In genomic region chr16:67858448-67858993, GRCh38 we compare ENCODE assay signal across 10 cellular contexts. TPM values are rescaled to one million over a fixed set of nuclear protein-coding genes. Genes with fewer than 3 reads are reported as not detected.
DNase-seq lines count a peak whose midpoint lies in the region; ATAC-seq and TF ChIP-seq lines count a peak whose summit lies in the region.
"Had no signal": no experiment of that assay in that cellular context is flagged by ENCODE, and none has a peak within 500 bp of the region (broad histone marks: within the 10 kb centered on the region; RNA-seq: fewer than 3 reads in every experiment).

No MANE protein-coding gene starts in this region.

- H3K9me3 ChIP-seq in mammary epithelial cell (replicated peaks; ENCODE audit: insufficient read depth, low read length) (no peaks in the 10 kb centered on the region), lung (ENCODE audit: control insufficient read depth in 2 of 2, insufficient read depth in 1 of 2, low read length in 1 of 2) (no peaks in the 10 kb centered on the region), tibial artery (no peaks in the 10 kb centered on the region)

- in situ Hi-C loops in mammary epithelial cell (cut with MboI; ENCODE audit: low sequenced_read_pairs in 2 of 2) = no loop called here

- no peaks in the 10 kb centered on the region for H3K27me3 Mint-ChIP-seq in T-helper 2 cell treated with Interferon-gamma antibody and Interleukin-4, amounts not matched to agents 5 μg/mL and 100 μg/mL, for 36 hours (ENCODE audit: low read depth)

- H3K27ac Mint-ChIP-seq in T-helper 2 cell treated with Interferon-gamma antibody and Interleukin-4, amounts not matched to agents 5 μg/mL and 100 μg/mL, for 36 hours = peak overlapping the region; percentile 58

- H3K27me3 ChIP-seq in mammary epithelial cell (ENCODE audit: insufficient read depth, low read length) = no peaks in the 10 kb centered on the region
- H3K27me3 ChIP-seq in lung (ENCODE audit: control insufficient read depth, insufficient read depth) = no peaks in the 10 kb centered on the region
- H3K27me3 ChIP-seq in tibial artery = no peaks in the 10 kb centered on the region

- BruUV-seq in mammary epithelial cell (replicated peaks; lab: Mats Ljungman, UMichigan) = TSS peak; percentile 42

- H3K9ac ChIP-seq in mammary epithelial cell (ENCODE audit: insufficient read depth, low read length) = peak overlapping the region; percentile 58

- H3K4me1 ChIP-seq in mammary epithelial cell (ENCODE audit: insufficient read depth, low read length) (peaks cover 39% of the 10 kb centered on the region), lung (ENCODE audit: control insufficient read depth in 2 of 2, insufficient read depth in 2 of 2, low read length in 2 of 2) (peaks cover 25 to 52% of the 10 kb centered on the region in 2 donors), tibial artery (peaks cover 17 to 78% (median 54%) of the 10 kb centered on the region in 4 donors)

- no peak for ATAC-seq in lung (ENCODE audit: insufficient read depth, low FRiP score)
- no peak for ATAC-seq in GM18907 (IDR thresholded peaks at IDR 0.05; ENCODE audit: unreplicated experiment)
- no peak for ATAC-seq in HG03159 (IDR thresholded peaks at IDR 0.05; ENCODE audit: unreplicated experiment)

- no peak for DNase-seq in T-helper 2 cell treated with Interferon-gamma antibody and Interleukin-4, amounts not matched to agents 5 μg/mL and 100 μg/mL, for 36 hours (ENCODE audit: low spot score)
- DNase-seq in T-helper 2 cell (no peak), mammary epithelial cell (no peak), lung (ENCODE audit: low spot score) (no peak), tibial artery (no peak), NCI-H1694 treated with DMSO at 0.1 percent for 48 hours (lab: John Stamatoyannopoulos, UW) (no peak)
- DNase-seq: activated T-cell treated with anti-CD3 and anti-CD28 coated beads, Interleukin-2, amount 50 U/mL, for 1 hour had no signal

- peak overlapping the region; percentile 93 for H3K27ac ChIP-seq in mammary epithelial cell (ENCODE audit: insufficient read depth, low read depth, low read length)
- H3K27ac ChIP-seq in lung (ENCODE audit: low read depth in 1 of 2, low read length in 1 of 2) = peak overlapping the region; percentile 84 to 94
- peak overlapping the region; percentile 72 to 85 for H3K27ac ChIP-seq in tibial artery

- no peak overlapping the region for H3K4me2 ChIP-seq in mammary epithelial cell (ENCODE audit: insufficient read depth, low read depth, low read length)

- H4K20me1 ChIP-seq in mammary epithelial cell (ENCODE audit: insufficient read depth, low read length) = peaks cover 6% of the 10 kb centered on the region

- H3K36me3 Mint-ChIP-seq in T-helper 2 cell treated with Interferon-gamma antibody and Interleukin-4, amounts not matched to agents 5 μg/mL and 100 μg/mL, for 36 hours (ENCODE audit: low read depth) = peaks cover 2% of the 10 kb centered on the region

- H2AFZ ChIP-seq in mammary epithelial cell (ENCODE audit: low read depth, low read length) = no peak overlapping the region

- WGBS in mammary epithelial cell (ENCODE audit: low coverage, missing lambda C conversion rate) = 98% methylated on average over 4 of the region's 5 CpGs
- WGBS in lung, 2 donors = 60 to 61% methylated on average over 5 of the region's 5 CpGs

- H3K4me1 Mint-ChIP-seq in T-helper 2 cell treated with Interferon-gamma antibody and Interleukin-4, amounts not matched to agents 5 μg/mL and 100 μg/mL, for 36 hours (ENCODE audit: low read depth) = peaks cover 10% of the 10 kb centered on the region

- peaks cover 98% of the 10 kb centered on the region for H3K79me2 ChIP-seq in mammary epithelial cell (ENCODE audit: insufficient read depth, low read length)

- dilution Hi-C loops in mammary epithelial cell (cut with HindIII; ENCODE audit: low sequenced_read_pairs) = no loop called here

- no peak for TF ChIP-seq CTCF in mammary epithelial cell (conservative IDR thresholded peaks at IDR 0.05 in 1 of 2, IDR thresholded peaks at IDR 0.05 in 1 of 2; ENCODE audit: extremely low read depth in 1 of 2, insufficient read depth in 1 of 2, low read depth in 1 of 2, low read length in 2 of 2)
- no peak for TF ChIP-seq CTCF in lung (IDR thresholded peaks at IDR 0.05; ENCODE audit: control extremely low read depth, extremely low read depth)
- no peak for TF ChIP-seq CTCF in tibial artery (IDR thresholded peaks at IDR 0.05)

- intact Hi-C loops in mammary epithelial cell (cut with micrococcal nuclease) = no loop called here
- intact Hi-C loops in tibial artery (cut with DNase I; ENCODE audit: low total_unique reads) = no loop called here

- H3K36me3 ChIP-seq in mammary epithelial cell (ENCODE audit: insufficient read depth, low read length) = peaks cover 6% of the 10 kb centered on the region
- H3K36me3 ChIP-seq in lung (ENCODE audit: control insufficient read depth in 2 of 2, insufficient read depth in 2 of 2, low read length in 2 of 2) = peaks cover 0 to 5% of the 10 kb centered on the region in 2 donors
- H3K36me3 ChIP-seq in tibial artery = no peaks in the 10 kb centered on the region

- H3K9me3 Mint-ChIP-seq in T-helper 2 cell treated with Interferon-gamma antibody and Interleukin-4, amounts not matched to agents 5 μg/mL and 100 μg/mL, for 36 hours = no peaks in the 10 kb centered on the region

- CTCF ChIA-PET in mammary epithelial cell (lab: Charles Lee; ENCODE audit: low non-redundant PET) = no interaction called here

- no peak overlapping the region for H3K4me3 ChIP-seq in mammary epithelial cell (replicated peaks in 1 of 3; ENCODE audit: insufficient read depth in 1 of 3, low read depth in 2 of 3, low read length in 3 of 3)
- no peak overlapping the region for H3K4me3 ChIP-seq in lung
- no peak overlapping the region for H3K4me3 ChIP-seq in tibial artery

- no peak overlapping the region for H3K4me3 Mint-ChIP-seq in T-helper 2 cell treated with Interferon-gamma antibody and Interleukin-4, amounts not matched to agents 5 μg/mL and 100 μg/mL, for 36 hours

RNA-seq across cellular contexts. Expression of gene CENPT, which starts 11.0 kb away (rescaled TPM):
- 10 to 100 TPM; 27.2 to 48.5 TPM for total RNA-seq in mammary epithelial cell
- 35.6 TPM for polyA plus RNA-seq in mammary epithelial cell
- 25.7 TPM for polyA minus RNA-seq in mammary epithelial cell
- 10 to 100 TPM; 28.5 to 35.4 TPM for total RNA-seq in lung
- 10 to 100 TPM; 30.6 to 47.5 TPM for polyA plus RNA-seq in lung

RNA-seq across cellular contexts. Expression of gene NUTF2, which starts 11.8 kb away (rescaled TPM):
- total RNA-seq in mammary epithelial cell (100 to 1,000 TPM; 158 to 198 TPM), lung (10 to 100 TPM; 49.7 to 98.9 TPM)
- polyA plus RNA-seq in mammary epithelial cell (452 TPM), lung (100 to 1,000 TPM; 104 to 164 TPM)
- polyA minus RNA-seq in mammary epithelial cell = 283 TPM

RNA-seq across cellular contexts. Expression of gene EDC4, which starts 14.3 kb away (rescaled TPM):
- total RNA-seq in mammary epithelial cell = 10 to 100 TPM; 31.5 to 53.9 TPM
- polyA plus RNA-seq in mammary epithelial cell = 36.5 TPM
- polyA minus RNA-seq in mammary epithelial cell = 143 TPM
- 10 to 100 TPM; 41.9 to 60.5 TPM for total RNA-seq in lung
- 10 to 100 TPM; 33.5 to 37.0 TPM for polyA plus RNA-seq in lung

RNA-seq across cellular contexts. Expression of gene THAP11, which starts 16.4 kb away (rescaled TPM):
- total RNA-seq in mammary epithelial cell (10 to 100 TPM; 11.7 to 13.1 TPM), lung (10 to 100 TPM; 27.8 to 31.1 TPM)
- polyA plus RNA-seq in mammary epithelial cell (21.2 TPM), lung (10 to 100 TPM in 1 of 2 donors, 1 to 10 TPM in 1; 9.6 to 21.5 TPM)
- 10.6 TPM for polyA minus RNA-seq in mammary epithelial cell

RNA-seq across cellular contexts. Expression of gene NRN1L, which starts 26.2 kb away (rescaled TPM):
- under 1 TPM in 1 of 2 donors, not detected in 1; 0.83 TPM for total RNA-seq in mammary epithelial cell
- polyA plus RNA-seq in mammary epithelial cell = not detected
- not detected for polyA minus RNA-seq in mammary epithelial cell
- total RNA-seq in lung = 1 to 10 TPM; 2.1 to 5.8 TPM
- polyA plus RNA-seq in lung = 1 to 10 TPM; 1.1 to 5.0 TPM
- total RNA-seq: mononuclear cell had no signal
